In the genomic region with DNA sequence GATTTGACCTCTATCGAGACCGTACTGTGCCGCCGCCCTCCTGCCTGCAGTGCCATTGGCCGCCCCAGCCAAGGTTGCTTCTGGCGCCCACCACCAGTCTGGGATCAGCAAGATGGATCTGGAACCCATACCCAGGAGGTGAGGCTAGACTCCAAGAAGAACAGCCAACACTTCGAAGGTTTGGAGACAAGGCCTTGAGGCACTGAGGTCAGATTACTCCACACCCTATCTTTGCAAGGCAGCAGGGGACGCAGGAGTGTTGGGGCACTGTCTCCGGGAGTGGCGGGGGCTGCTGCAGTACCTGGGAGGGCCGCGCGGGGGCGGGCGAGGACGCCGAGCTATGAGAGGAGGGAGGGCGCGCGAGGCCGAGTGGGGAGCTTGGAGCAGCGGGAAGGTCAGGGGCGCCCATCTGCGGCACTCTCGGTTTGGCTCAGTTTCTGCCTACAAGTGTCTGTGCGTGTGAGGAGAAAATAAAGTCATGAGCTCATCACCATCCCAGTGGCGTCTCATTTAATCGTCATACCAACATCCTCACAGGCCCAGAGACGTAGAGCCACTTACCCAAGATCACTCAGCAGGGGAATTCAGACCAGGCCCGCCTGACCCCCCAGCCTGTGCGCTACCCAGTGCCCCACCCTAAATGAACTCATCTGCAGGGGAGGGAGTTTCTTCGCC, we compare ENCODE assay signal across 8 cellular contexts. TPM values are rescaled to one million over a fixed set of nuclear protein-coding genes. Genes with fewer than 3 reads are reported as not detected.
DNase-seq lines count a peak whose midpoint lies in the region; ATAC-seq and TF ChIP-seq lines count a peak whose summit lies in the region.

No MANE protein-coding gene starts in this region.

- H2AFZ ChIP-seq in mammary epithelial cell (ENCODE audit: low read depth, low read length): no peak overlapping the region

- H3K4me1 ChIP-seq in mammary epithelial cell (ENCODE audit: insufficient read depth, low read length): no peaks in the 10 kb centered on the region

- H3K9me3 ChIP-seq in mammary epithelial cell (replicated peaks; ENCODE audit: insufficient read depth, low read length): no peaks in the 10 kb centered on the region

- H3K27ac Mint-ChIP-seq in WTC11: no peak overlapping the region

- H3K9me3 Mint-ChIP-seq in WTC11: no peaks in the 10 kb centered on the region

- TF ChIP-seq CTCF in WTC11 (IDR thresholded peaks at IDR 0.05): peak; percentile 98
- TF ChIP-seq CTCF in mammary epithelial cell (conservative IDR thresholded peaks at IDR 0.05 in 1 of 2, IDR thresholded peaks at IDR 0.05 in 1 of 2; ENCODE audit: extremely low read depth in 1 of 2, insufficient read depth in 1 of 2, low read depth in 1 of 2, low read length in 2 of 2): peak; percentile 65 to 77

- ATAC-seq in WTC11: peak; percentile 97
- ATAC-seq in GM19455 (IDR thresholded peaks at IDR 0.05; ENCODE audit: unreplicated experiment): no peak

- no peak overlapping the region for H3K4me2 ChIP-seq in mammary epithelial cell (ENCODE audit: insufficient read depth, low read depth, low read length)

- in situ Hi-C loops in mammary epithelial cell (cut with MboI; ENCODE audit: low sequenced_read_pairs in 2 of 2): loop anchor here (25.0 kb wide), 1 partner anchor 387 kb away; no protein-coding TSS in a partner anchor

- H3K36me3 ChIP-seq in H7 (replicated peaks; ENCODE audit: control insufficient read depth, insufficient read depth, low read length): no peaks in the 10 kb centered on the region
- H3K36me3 ChIP-seq in mammary epithelial cell (ENCODE audit: insufficient read depth, low read length): no peaks in the 10 kb centered on the region

- H3K4me3 ChIP-seq in H7 (ENCODE audit: insufficient read depth, low read depth, low read length) (no peak overlapping the region), mammary epithelial cell (replicated peaks in 1 of 3; ENCODE audit: insufficient read depth in 1 of 3, low read depth in 2 of 3, low read length in 3 of 3) (no peak overlapping the region)

- H3K9ac ChIP-seq in mammary epithelial cell (ENCODE audit: insufficient read depth, low read length): no peak overlapping the region

- H4K20me1 ChIP-seq in mammary epithelial cell (ENCODE audit: insufficient read depth, low read length): no peaks in the 10 kb centered on the region

- DNase-seq in EH (ENCODE audit: low read depth) (peak; percentile 52), H7 (peak; percentile 98), NCI-H1048 (lab: John Stamatoyannopoulos, UW) (peak; percentile 36), WTC11 (ENCODE audit: low spot score) (peak; percentile 97), mammary epithelial cell (peak; percentile 27), kidney tubule cell (ENCODE audit: low spot score) (peak; percentile 53)
- peak; percentile 68 to 86 for DNase-seq in stimulated activated CD4-positive, alpha-beta T cell treated with anti-CD3 and anti-CD28 coated beads, Interleukin-4, amount 100 ng/mL, for 48 hours (ENCODE audit: low read depth in 2 of 2)

- H3K27me3 ChIP-seq in H7 (ENCODE audit: control insufficient read depth, insufficient read depth, low read length) (peaks cover 2% of the 10 kb centered on the region; the same call in 1 of the 2 replicates), mammary epithelial cell (ENCODE audit: insufficient read depth, low read length) (peaks cover 1% of the 10 kb centered on the region)

- no peaks in the 10 kb centered on the region for H3K36me3 Mint-ChIP-seq in WTC11

- dilution Hi-C loops in mammary epithelial cell (cut with HindIII; ENCODE audit: low sequenced_read_pairs): no loop called here

- H3K27me3 Mint-ChIP-seq in WTC11 (ENCODE audit: low read depth): peaks cover 28% of the 10 kb centered on the region

- POLR2A ChIA-PET in WTC11 (lab: Charles Lee): interaction anchor here (0.7 to 1.0 kb wide), 2 partner anchors 12 to 66 kb away, joined by 3 to 4 read pairs; no protein-coding TSS in a partner anchor

- 41% methylated on average over 14 of the region's 32 CpGs for WGBS in mammary epithelial cell (ENCODE audit: low coverage, missing lambda C conversion rate)

- H3K27ac ChIP-seq in mammary epithelial cell (ENCODE audit: insufficient read depth, low read depth, low read length): no peak overlapping the region

- CTCF ChIA-PET in WTC11 (lab: Charles Lee): interaction anchor here (0.5 to 7.2 kb wide), 94 partner anchors 8 to 431 kb away, joined by 3 to 95 read pairs (median 5); a partner anchor contains a TSS
- CTCF ChIA-PET in mammary epithelial cell (lab: Charles Lee; ENCODE audit: low non-redundant PET): interaction anchor here (0.6 kb wide), 2 partner anchors 10 to 193 kb away, joined by 6 to 10 read pairs; no protein-coding TSS in a partner anchor

- H3K4me1 Mint-ChIP-seq in WTC11: peaks cover 11% of the 10 kb centered on the region; the same call in 1 of the 2 replicates

- H3K79me2 ChIP-seq in mammary epithelial cell (ENCODE audit: insufficient read depth, low read length): no peaks in the 10 kb centered on the region

- no TSS peak for BruUV-seq in mammary epithelial cell (replicated peaks; lab: Mats Ljungman, UMichigan)

- intact Hi-C loops in mammary epithelial cell (cut with micrococcal nuclease): no loop called here

- peak overlapping the region; percentile 34; the same call in 1 of the 2 replicates for H3K4me3 Mint-ChIP-seq in WTC11

TF ChIP-seq in WTC11, 78 proteins besides CTCF, POLR2A, EP300 and RAD21 (continues in another document):
- TF ChIP-seq HMGA2 (CRISPR knock-in tag; IDR thresholded peaks at IDR 0.05): no peak
- TF ChIP-seq ZNF671 (CRISPR knock-in tag; IDR thresholded peaks at IDR 0.05): no peak
- TF ChIP-seq TEAD4 (CRISPR knock-in tag; IDR thresholded peaks at IDR 0.05): no peak
- TF ChIP-seq, protein P1, sequence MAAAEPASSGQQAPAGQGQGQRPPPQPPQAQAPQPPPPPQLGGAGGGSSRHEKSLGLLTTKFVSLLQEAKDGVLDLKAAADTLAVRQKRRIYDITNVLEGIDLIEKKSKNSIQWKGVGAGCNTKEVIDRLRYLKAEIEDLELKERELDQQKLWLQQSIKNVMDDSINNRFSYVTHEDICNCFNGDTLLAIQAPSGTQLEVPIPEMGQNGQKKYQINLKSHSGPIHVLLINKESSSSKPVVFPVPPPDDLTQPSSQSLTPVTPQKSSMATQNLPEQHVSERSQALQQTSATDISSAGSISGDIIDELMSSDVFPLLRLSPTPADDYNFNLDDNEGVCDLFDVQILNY (CRISPR knock-in tag; IDR thresholded peaks at IDR 0.05): 0 out of 2 replicates have a peak, but pooled peaks have one; percentile 37
- TF ChIP-seq, protein P2, sequence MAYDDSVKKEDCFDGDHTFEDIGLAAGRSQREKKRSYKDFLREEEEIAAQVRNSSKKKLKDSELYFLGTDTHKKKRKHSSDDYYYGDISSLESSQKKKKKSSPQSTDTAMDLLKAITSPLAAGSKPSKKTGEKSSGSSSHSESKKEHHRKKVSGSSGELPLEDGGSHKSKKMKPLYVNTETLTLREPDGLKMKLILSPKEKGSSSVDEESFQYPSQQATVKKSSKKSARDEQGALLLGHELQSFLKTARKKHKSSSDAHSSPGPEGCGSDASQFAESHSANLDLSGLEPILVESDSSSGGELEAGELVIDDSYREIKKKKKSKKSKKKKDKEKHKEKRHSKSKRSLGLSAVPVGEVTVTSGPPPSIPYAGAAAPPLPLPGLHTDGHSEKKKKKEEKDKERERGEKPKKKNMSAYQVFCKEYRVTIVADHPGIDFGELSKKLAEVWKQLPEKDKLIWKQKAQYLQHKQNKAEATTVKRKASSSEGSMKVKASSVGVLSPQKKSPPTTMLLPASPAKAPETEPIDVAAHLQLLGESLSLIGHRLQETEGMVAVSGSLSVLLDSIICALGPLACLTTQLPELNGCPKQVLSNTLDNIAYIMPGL (CRISPR knock-in tag; IDR thresholded peaks at IDR 0.05): peak; percentile 51; the same call in 1 of the 2 replicates
- TF ChIP-seq, protein P3, sequence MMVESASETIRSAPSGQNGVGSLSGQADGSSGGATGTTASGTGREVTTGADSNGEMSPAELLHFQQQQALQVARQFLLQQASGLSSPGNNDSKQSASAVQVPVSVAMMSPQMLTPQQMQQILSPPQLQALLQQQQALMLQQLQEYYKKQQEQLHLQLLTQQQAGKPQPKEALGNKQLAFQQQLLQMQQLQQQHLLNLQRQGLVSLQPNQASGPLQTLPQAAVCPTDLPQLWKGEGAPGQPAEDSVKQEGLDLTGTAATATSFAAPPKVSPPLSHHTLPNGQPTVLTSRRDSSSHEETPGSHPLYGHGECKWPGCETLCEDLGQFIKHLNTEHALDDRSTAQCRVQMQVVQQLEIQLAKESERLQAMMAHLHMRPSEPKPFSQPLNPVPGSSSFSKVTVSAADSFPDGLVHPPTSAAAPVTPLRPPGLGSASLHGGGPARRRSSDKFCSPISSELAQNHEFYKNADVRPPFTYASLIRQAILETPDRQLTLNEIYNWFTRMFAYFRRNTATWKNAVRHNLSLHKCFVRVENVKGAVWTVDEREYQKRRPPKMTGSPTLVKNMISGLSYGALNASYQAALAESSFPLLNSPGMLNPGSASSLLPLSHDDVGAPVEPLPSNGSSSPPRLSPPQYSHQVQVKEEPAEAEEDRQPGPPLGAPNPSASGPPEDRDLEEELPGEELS (CRISPR knock-in tag; IDR thresholded peaks at IDR 0.05): 0 out of 2 replicates have a peak, but pooled peaks have one; percentile 34
- TF ChIP-seq FOXP1 (CRISPR knock-in tag; IDR thresholded peaks at IDR 0.05; ENCODE audit: borderline replicate concordance): peak; percentile 44; the same call in 1 of the 2 replicates
- TF ChIP-seq ZNF121 (CRISPR knock-in tag; IDR thresholded peaks at IDR 0.05): peak; percentile 69; the same call in 1 of the 2 replicates
- TF ChIP-seq, protein P4, sequence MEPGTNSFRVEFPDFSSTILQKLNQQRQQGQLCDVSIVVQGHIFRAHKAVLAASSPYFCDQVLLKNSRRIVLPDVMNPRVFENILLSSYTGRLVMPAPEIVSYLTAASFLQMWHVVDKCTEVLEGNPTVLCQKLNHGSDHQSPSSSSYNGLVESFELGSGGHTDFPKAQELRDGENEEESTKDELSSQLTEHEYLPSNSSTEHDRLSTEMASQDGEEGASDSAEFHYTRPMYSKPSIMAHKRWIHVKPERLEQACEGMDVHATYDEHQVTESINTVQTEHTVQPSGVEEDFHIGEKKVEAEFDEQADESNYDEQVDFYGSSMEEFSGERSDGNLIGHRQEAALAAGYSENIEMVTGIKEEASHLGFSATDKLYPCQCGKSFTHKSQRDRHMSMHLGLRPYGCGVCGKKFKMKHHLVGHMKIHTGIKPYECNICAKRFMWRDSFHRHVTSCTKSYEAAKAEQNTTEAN (CRISPR knock-in tag; IDR thresholded peaks at IDR 0.05): no peak
- TF ChIP-seq NR1H2 (CRISPR knock-in tag; IDR thresholded peaks at IDR 0.05): no peak

RNA-seq across cellular contexts. Expression of a gene that starts 20.5 kb away (rescaled TPM):
- 0.10 and 0.33 TPM in 2 replicates for total RNA-seq in H7 (2014; rRNA removed; shearing (Covaris generic))
- 0.55 to 0.57 TPM (median 0.57 TPM) in 3 replicates for total RNA-seq in WTC11 (2021)
- under 1 TPM; under 0.01 to 0.07 TPM for total RNA-seq in mammary epithelial cell
- polyA plus RNA-seq in mammary epithelial cell: not detected
- polyA minus RNA-seq in mammary epithelial cell: not detected

Comparison
In these comparisons a context has a peak if more than half of its experiments do, and no peak if none do; other contexts are left out.
1. DNase-seq: peak in every context shown above with its lines; median percentile 98 in H7; 97 in WTC11; 77 in stimulated activated CD4-positive, alpha-beta T cell treated with anti-CD3 and anti-CD28 coated beads, Interleukin-4, amount 100 ng/mL, for 48 hours; 53 in kidney tubule cell; 52 in EH; 36 in NCI-H1048; 27 in mammary epithelial cell.